15 cellular contexts compared by ENCODE assay signal in genomic region chr18:5998907-5999306, GRCh38.
DNase-seq lines count a peak whose midpoint lies in the region; ATAC-seq and TF ChIP-seq lines count a peak whose summit lies in the region.
"Had no signal": no experiment of that assay in that cellular context is flagged by ENCODE, and none has a peak within 500 bp of the region (broad histone marks: within the 10 kb centered on the region; RNA-seq: fewer than 3 reads in every experiment).

No MANE protein-coding gene starts in this region.

- H3K9me2 ChIP-seq in MM.1S (replicated peaks; ENCODE audit: insufficient read depth, low read length): no peaks in the 10 kb centered on the region

- H3K9ac ChIP-seq in MM.1S (ENCODE audit: low read length): no peak overlapping the region

- DNase-seq in NK-92 (lab: John Stamatoyannopoulos, UW; ENCODE audit: unreplicated experiment) (no peak), NOMO-1 treated with DMSO at 0.1 percent for 48 hours (lab: John Stamatoyannopoulos, UW; ENCODE audit: unreplicated experiment) (no peak), T-helper 17 cell (no peak), MM.1S (no peak)
- DNase-seq: activated naive CD8-positive, alpha-beta T cell treated with anti-CD3 and anti-CD28 coated beads, Interleukin-2, amount 50 U/mL, for 24 hours; colonic mucosa; EL; HCEC 1CT; sigmoid colon; T1000; transverse colon had no signal

- no peak for TF ChIP-seq CTCF in MM.1S (IDR thresholded peaks at IDR 0.05; ENCODE audit: low read length)

- H3K27ac Mint-ChIP-seq in T-helper 17 cell: no peak overlapping the region
- H3K27ac Mint-ChIP-seq: activated naive CD8-positive, alpha-beta T cell treated with anti-CD3 and anti-CD28 coated beads, Interleukin-2, amount 50 U/mL, for 24 hours had no signal

- H3K36me3 ChIP-seq in MM.1S (replicated peaks; ENCODE audit: insufficient read depth, low read length): no peaks in the 10 kb centered on the region
- H3K36me3 ChIP-seq: colonic mucosa, sigmoid colon, transverse colon had no signal

- H3K9me3 ChIP-seq in T-helper 17 cell (ENCODE audit: control insufficient read depth, low read length, poor library complexity, severe bottlenecking) (no peaks in the 10 kb centered on the region), MM.1S (replicated peaks; ENCODE audit: insufficient read depth, low read length) (no peaks in the 10 kb centered on the region)
- H3K9me3 ChIP-seq: colonic mucosa, sigmoid colon had no signal

- no peaks in the 10 kb centered on the region for H3K27me3 ChIP-seq in MM.1S (replicated peaks; ENCODE audit: insufficient read depth, low read length)
- H3K27me3 ChIP-seq: colonic mucosa, sigmoid colon, transverse colon had no signal

- H3K27me3 Mint-ChIP-seq in T-helper 17 cell: no peaks in the 10 kb centered on the region

- no peak overlapping the region for H3K4me3 Mint-ChIP-seq in T-helper 17 cell
- H3K4me3 Mint-ChIP-seq: activated naive CD8-positive, alpha-beta T cell treated with anti-CD3 and anti-CD28 coated beads, Interleukin-2, amount 50 U/mL, for 24 hours had no signal

- H3K79me2 ChIP-seq in MM.1S (ENCODE audit: low read length): no peaks in the 10 kb centered on the region

- H3K4me3 ChIP-seq in MM.1S (ENCODE audit: low read length): no peak overlapping the region
- H3K4me3 ChIP-seq: colonic mucosa, sigmoid colon, transverse colon had no signal

- H2AFZ ChIP-seq in MM.1S (ENCODE audit: low read length): no peak overlapping the region

- no peaks in the 10 kb centered on the region for H3K36me3 Mint-ChIP-seq in T-helper 17 cell (ENCODE audit: low read depth)

- H3K27ac ChIP-seq in MM.1S (ENCODE audit: low read length): no peak overlapping the region
- H3K27ac ChIP-seq: colonic mucosa, sigmoid colon, transverse colon had no signal

- H3K4me1 ChIP-seq in MM.1S (ENCODE audit: low read length): peaks cover 9% of the 10 kb centered on the region
- H3K4me1 ChIP-seq: colonic mucosa, sigmoid colon, transverse colon had no signal

- no peaks in the 10 kb centered on the region for H3K4me1 Mint-ChIP-seq in T-helper 17 cell
- H3K4me1 Mint-ChIP-seq: activated naive CD8-positive, alpha-beta T cell treated with anti-CD3 and anti-CD28 coated beads, Interleukin-2, amount 50 U/mL, for 24 hours had no signal

- TF ChIP-seq POLR2A in GM18505 (IDR thresholded peaks at IDR 0.05; ENCODE audit: borderline replicate concordance, extremely low read depth, insufficient read depth, insufficient read length): no peak

- ATAC-seq in GM18505 (IDR thresholded peaks at IDR 0.05; ENCODE audit: unreplicated experiment): peak; percentile 96
- peak; percentile 88 for ATAC-seq in GM19455 (IDR thresholded peaks at IDR 0.05; ENCODE audit: unreplicated experiment)
- peak; percentile 97 for ATAC-seq in HG02798 (IDR thresholded peaks at IDR 0.05; ENCODE audit: poor library complexity, unreplicated experiment)
- ATAC-seq in HG03442 (IDR thresholded peaks at IDR 0.05; ENCODE audit: unreplicated experiment): peak; percentile 100
- no peak for ATAC-seq in T-helper 17 cell
- ATAC-seq: activated naive CD8-positive, alpha-beta T cell treated with anti-CD3 and anti-CD28 coated beads, Interleukin-2, amount 50 U/mL, for 24 hours had no signal

- H4K20me1 ChIP-seq in MM.1S (ENCODE audit: insufficient read depth, low read length): no peaks in the 10 kb centered on the region

- H3F3A ChIP-seq in MM.1S (ENCODE audit: insufficient read depth, low read length): no peaks in the 10 kb centered on the region

- H3K4me2 ChIP-seq in MM.1S (ENCODE audit: low read depth, low read length): no peak overlapping the region
